Comparison of ENCODE assay signal across 1 cellular context in the genomic region with DNA sequence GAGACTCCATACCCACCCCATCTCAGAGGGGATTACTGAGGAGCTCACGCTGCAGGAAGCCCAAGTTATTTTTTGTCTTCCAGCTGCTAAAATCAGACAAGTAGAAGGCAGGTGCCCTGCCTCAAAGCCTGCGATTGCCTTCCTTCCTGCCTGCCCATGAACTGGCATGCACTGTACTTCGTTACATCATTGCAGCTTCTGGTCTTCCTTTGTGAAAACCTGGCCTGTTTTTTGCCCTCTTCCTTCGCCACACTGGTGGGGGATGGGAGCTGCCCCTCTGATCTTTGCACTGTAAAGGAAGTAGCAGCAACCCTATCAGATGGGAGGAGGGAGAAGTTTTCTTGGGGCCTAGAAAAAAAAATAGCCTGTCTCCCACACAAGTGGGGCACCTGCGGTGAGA.
TF ChIP-seq lines count a peak whose summit lies in the region.

No MANE protein-coding gene starts in this region.

TF ChIP-seq in H1, 55 proteins besides CTCF, POLR2A, EP300 and RAD21 (continued from another document):
- TF ChIP-seq HDAC6 (IDR thresholded peaks at IDR 0.05; ENCODE audit: low read depth, low read length) (no peak), GABPA (IDR thresholded peaks at IDR 0.05; ENCODE audit: borderline replicate concordance, insufficient read depth, low read length) (no peak), TCF12 (IDR thresholded peaks at IDR 0.05; ENCODE audit: low read depth, low read length) (no peak)
- TF ChIP-seq, protein P1, sequence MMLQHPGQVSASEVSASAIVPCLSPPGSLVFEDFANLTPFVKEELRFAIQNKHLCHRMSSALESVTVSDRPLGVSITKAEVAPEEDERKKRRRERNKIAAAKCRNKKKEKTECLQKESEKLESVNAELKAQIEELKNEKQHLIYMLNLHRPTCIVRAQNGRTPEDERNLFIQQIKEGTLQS (IDR thresholded peaks at IDR 0.05; ENCODE audit: insufficient read depth, low read depth, low read length) = no peak
- TF ChIP-seq, protein P2, sequence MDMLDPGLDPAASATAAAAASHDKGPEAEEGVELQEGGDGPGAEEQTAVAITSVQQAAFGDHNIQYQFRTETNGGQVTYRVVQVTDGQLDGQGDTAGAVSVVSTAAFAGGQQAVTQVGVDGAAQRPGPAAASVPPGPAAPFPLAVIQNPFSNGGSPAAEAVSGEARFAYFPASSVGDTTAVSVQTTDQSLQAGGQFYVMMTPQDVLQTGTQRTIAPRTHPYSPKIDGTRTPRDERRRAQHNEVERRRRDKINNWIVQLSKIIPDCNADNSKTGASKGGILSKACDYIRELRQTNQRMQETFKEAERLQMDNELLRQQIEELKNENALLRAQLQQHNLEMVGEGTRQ (IDR thresholded peaks at IDR 0.05; ENCODE audit: low read length) = no peak
